11 cellular contexts compared by ENCODE assay signal in genomic region chr9:70049672-70050271, GRCh38. TPM values are rescaled to one million over a fixed set of nuclear protein-coding genes. Genes with fewer than 3 reads are reported as not detected.
DNase-seq lines count a peak whose midpoint lies in the region; ATAC-seq, FAIRE-seq and TF ChIP-seq lines count a peak whose summit lies in the region.
"Had no signal": no experiment of that assay in that cellular context is flagged by ENCODE, and none has a peak within 500 bp of the region (broad histone marks: within the 10 kb centered on the region; RNA-seq: fewer than 3 reads in every experiment).

No MANE protein-coding gene starts in this region.

- no peaks in the 10 kb centered on the region for H3K36me3 ChIP-seq in astrocyte (ENCODE audit: insufficient read depth, low read length)
- H3K36me3 ChIP-seq in heart left ventricle = peaks cover 0 to 3% (median 0%) of the 10 kb centered on the region in 9 donors
- no peaks in the 10 kb centered on the region for H3K36me3 ChIP-seq in pancreas

- peaks cover 31% of the 10 kb centered on the region for H3K4me1 ChIP-seq in astrocyte (ENCODE audit: insufficient read depth, low read length)
- peaks cover 0 to 69% (median 32%) of the 10 kb centered on the region in 12 donors for H3K4me1 ChIP-seq in heart left ventricle
- H3K4me1 ChIP-seq in pancreas = peaks cover 6 to 24% (median 19%) of the 10 kb centered on the region in 3 donors

- POLR2A ChIA-PET in activated CD8-positive, alpha-beta T cell treated with anti-CD3 and anti-CD28 coated beads for 36 hours (lab: Charles Lee) = no interaction called here

- H3K27me3 ChIP-seq in astrocyte (ENCODE audit: insufficient read depth, low read length) (no peaks in the 10 kb centered on the region), heart left ventricle (no peaks in the 10 kb centered on the region), pancreas (no peaks in the 10 kb centered on the region)

- ATAC-seq in heart left ventricle (peak; percentile 75 to 92 (median 86)), pancreas (peak in 3 of 4 donors; percentile 19 to 44 (median 27)), GM21515 (IDR thresholded peaks at IDR 0.05; ENCODE audit: unreplicated experiment) (no peak)
- no peak for ATAC-seq in activated CD8-positive, alpha-beta T cell treated with anti-CD3 and anti-CD28 coated beads for 36 hours
- ATAC-seq: activated naive CD4-positive, alpha-beta T cell treated with anti-CD3 and anti-CD28 coated beads, Interleukin-2, amount 50 U/mL, for 72 hours had no signal

- WGBS in heart left ventricle, 4 donors = 60 to 76% (median 67%) methylated on average over 5 to 6 of the region's 6 CpGs
- WGBS in pancreas, 2 donors = 77 to 85% methylated on average over 6 of the region's 6 CpGs

- no peak overlapping the region for H3K4me3 Mint-ChIP-seq in astrocyte (ENCODE audit: unreplicated experiment)
- no peak overlapping the region for H3K4me3 Mint-ChIP-seq in activated CD8-positive, alpha-beta T cell treated with anti-CD3 and anti-CD28 coated beads for 36 hours

- peak in 1 of 2 donors; percentile 19 for TF ChIP-seq POLR2A in heart left ventricle (IDR thresholded peaks at IDR 0.05)
- TF ChIP-seq POLR2A in erythroblast (IDR thresholded peaks at IDR 0.05; ENCODE audit: low read length) = no peak

- H2AFZ ChIP-seq in astrocyte (ENCODE audit: low read depth, low read length) = no peak overlapping the region

- peak; percentile 67 for DNase-seq in AG10803 (ENCODE audit: low read depth)
- no peak for DNase-seq in astrocyte (ENCODE audit: low read depth)
- DNase-seq in heart left ventricle = peak; percentile 77 to 87 (median 82)
- peak in 3 of 6 donors; percentile 21 to 50 (median 39) for DNase-seq in pancreas
- DNase-seq in erythroblast (lab: John Stamatoyannopoulos, UW) = no peak
- DNase-seq in activated CD8-positive, alpha-beta T cell treated with anti-CD3 and anti-CD28 coated beads for 36 hours = no peak
- no peak for DNase-seq in stimulated activated CD4-positive, alpha-beta T cell treated with anti-CD3 and anti-CD28 coated beads, Interleukin-1b, Interleukin-23, amount 100 ng/mL, for 48 hours
- DNase-seq: activated CD4-positive, alpha-beta T cell treated with anti-CD3 and anti-CD28 coated beads, Interleukin-2, amount 50 U/mL, for 4 hours; GDM1 had no signal

- FAIRE-seq in astrocyte (lab: Jason Lieb, UNC) (no peak), pancreas (lab: Jason Lieb, UNC) (no peak)

- H3K9me3 ChIP-seq in astrocyte (ENCODE audit: insufficient read depth, low read depth, low read length) (no peaks in the 10 kb centered on the region), heart left ventricle (no peaks in the 10 kb centered on the region), pancreas (no peaks in the 10 kb centered on the region)

- peaks cover 15% of the 10 kb centered on the region for H3K36me3 Mint-ChIP-seq in astrocyte (ENCODE audit: low read depth, unreplicated experiment)
- H3K36me3 Mint-ChIP-seq in activated CD8-positive, alpha-beta T cell treated with anti-CD3 and anti-CD28 coated beads for 36 hours (ENCODE audit: low read depth) = no peaks in the 10 kb centered on the region
- H3K36me3 Mint-ChIP-seq: activated naive CD4-positive, alpha-beta T cell treated with anti-CD3 and anti-CD28 coated beads, Interleukin-2, amount 50 U/mL, for 72 hours had no signal

- H3K4me1 Mint-ChIP-seq in astrocyte (ENCODE audit: low read depth, unreplicated experiment) = peaks cover 59% of the 10 kb centered on the region
- H3K4me1 Mint-ChIP-seq in activated CD8-positive, alpha-beta T cell treated with anti-CD3 and anti-CD28 coated beads for 36 hours (ENCODE audit: low read depth) = no peaks in the 10 kb centered on the region

- no peak overlapping the region for H3K27ac ChIP-seq in astrocyte (ENCODE audit: low read depth, low read length)
- H3K27ac ChIP-seq in heart left ventricle = peak overlapping the region; percentile 46 to 92 (median 68)
- H3K27ac ChIP-seq in pancreas = no peak overlapping the region

- no peak for TF ChIP-seq CTCF in AG10803 (conservative IDR thresholded peaks at IDR 0.05; ENCODE audit: low read length)
- no peak for TF ChIP-seq CTCF in astrocyte (IDR thresholded peaks at IDR 0.05; ENCODE audit: insufficient read depth, low read depth, low read length)
- no peak for TF ChIP-seq CTCF in heart left ventricle (IDR thresholded peaks at IDR 0.05)
- TF ChIP-seq CTCF in pancreas (IDR thresholded peaks at IDR 0.05) = no peak
- TF ChIP-seq CTCF in activated CD8-positive, alpha-beta T cell treated with anti-CD3 and anti-CD28 coated beads for 36 hours (IDR thresholded peaks at IDR 0.05) = no peak

- peak overlapping the region; percentile 25 for H3K4me2 ChIP-seq in astrocyte (ENCODE audit: low read length)

- H3K9ac ChIP-seq in astrocyte (ENCODE audit: low read length) = no peak overlapping the region

- H3K4me3 ChIP-seq in AG10803 (ENCODE audit: low read length) (no peak overlapping the region), astrocyte (ENCODE audit: insufficient read depth, low read depth, low read length) (no peak overlapping the region), heart left ventricle (no peak overlapping the region), pancreas (no peak overlapping the region)

- intact Hi-C loops in heart left ventricle (cut with DNase I) (loop anchor here in 2 of 10 donors (5.0 to 10.0 kb wide), 2 partner anchors 43 to 65 kb away; no protein-coding TSS in a partner anchor), pancreas (cut with DNase I) (no loop called here)
- intact Hi-C loops in activated CD8-positive, alpha-beta T cell treated with anti-CD3 and anti-CD28 coated beads for 36 hours (cut with micrococcal nuclease) = no loop called here

- no peak overlapping the region for H3K27ac Mint-ChIP-seq in astrocyte (ENCODE audit: unreplicated experiment)
- H3K27ac Mint-ChIP-seq in activated CD8-positive, alpha-beta T cell treated with anti-CD3 and anti-CD28 coated beads for 36 hours = no peak overlapping the region
- H3K27ac Mint-ChIP-seq: activated naive CD4-positive, alpha-beta T cell treated with anti-CD3 and anti-CD28 coated beads, Interleukin-2, amount 50 U/mL, for 72 hours had no signal

- no peaks in the 10 kb centered on the region for H4K20me1 ChIP-seq in astrocyte (ENCODE audit: insufficient read depth, low read length)

- H3K27me3 Mint-ChIP-seq in astrocyte (ENCODE audit: low read depth, unreplicated experiment) = no peaks in the 10 kb centered on the region
- peaks cover 34% of the 10 kb centered on the region for H3K27me3 Mint-ChIP-seq in activated CD8-positive, alpha-beta T cell treated with anti-CD3 and anti-CD28 coated beads for 36 hours

- peaks cover 10% of the 10 kb centered on the region for H3K79me2 ChIP-seq in astrocyte (ENCODE audit: insufficient read depth, low read length)

- CTCF ChIA-PET in activated CD8-positive, alpha-beta T cell treated with anti-CD3 and anti-CD28 coated beads for 36 hours (lab: Charles Lee) = no interaction called here

- H3K9me3 Mint-ChIP-seq in astrocyte (ENCODE audit: unreplicated experiment) = no peaks in the 10 kb centered on the region
- H3K9me3 Mint-ChIP-seq in activated CD8-positive, alpha-beta T cell treated with anti-CD3 and anti-CD28 coated beads for 36 hours = no peaks in the 10 kb centered on the region
- H3K9me3 Mint-ChIP-seq: activated naive CD4-positive, alpha-beta T cell treated with anti-CD3 and anti-CD28 coated beads, Interleukin-2, amount 50 U/mL, for 72 hours had no signal

RNA-seq across cellular contexts. Expression of gene MAMDC2, which starts 6.1 kb away (rescaled TPM):
- 135 and 211 TPM in 2 replicates for total RNA-seq in astrocyte
- total RNA-seq in heart left ventricle = 10 to 100 TPM in 3 of 9 donors, 1 to 10 TPM in 6; 2.5 to 23.9 (median 5.2) TPM
- 1 to 10 TPM; 3.9 to 5.1 TPM for polyA plus RNA-seq in heart left ventricle
- total RNA-seq in pancreas = 1 to 10 TPM; 1.1 to 4.7 (median 1.3) TPM
- 1 to 10 TPM in 1 of 2 donors, under 1 TPM in 1; 0.95 to 1.9 TPM for polyA plus RNA-seq in pancreas
- not detected for total RNA-seq in activated CD8-positive, alpha-beta T cell treated with anti-CD3 and anti-CD28 coated beads for 36 hours
- total RNA-seq: activated naive CD4-positive, alpha-beta T cell treated with anti-CD3 and anti-CD28 coated beads, Interleukin-2, amount 50 U/mL, for 72 hours had no signal

Comparison
In these comparisons a context has a peak if more than half of its experiments do, and no peak if none do; other contexts are left out.
1. DNase-seq: peak in AG10803 (single experiment) and heart left ventricle (5 of 5); none in astrocyte (single experiment), erythroblast (0 of 2), activated CD8-positive, alpha-beta T cell treated with anti-CD3 and anti-CD28 coated beads for 36 hours (single experiment) and stimulated activated CD4-positive, alpha-beta T cell treated with anti-CD3 and anti-CD28 coated beads, Interleukin-1b, Interleukin-23, amount 100 ng/mL, for 48 hours (single experiment).
2. H3K27ac ChIP-seq: peak in heart left ventricle (12 of 12); none in astrocyte (single experiment) and pancreas (0 of 4).
3. ATAC-seq: peak in heart left ventricle (4 of 4) and pancreas (3 of 4); none in activated CD8-positive, alpha-beta T cell treated with anti-CD3 and anti-CD28 coated beads for 36 hours (single experiment) and GM21515 (single experiment).